ENCODE assay signal across 1 cellular context in genomic region chr4:184940500-184940899, GRCh38.
TF ChIP-seq lines count a peak whose summit lies in the region.

No MANE protein-coding gene starts in this region.

TF ChIP-seq in K562, 482 proteins besides CTCF, POLR2A, EP300 and RAD21 (continued from another document):
- no peak for TF ChIP-seq ZBTB26 (CRISPR knock-in tag; IDR thresholded peaks at IDR 0.05)
- TF ChIP-seq KDM1A (IDR thresholded peaks at IDR 0.05): no peak
- TF ChIP-seq, protein P1, sequence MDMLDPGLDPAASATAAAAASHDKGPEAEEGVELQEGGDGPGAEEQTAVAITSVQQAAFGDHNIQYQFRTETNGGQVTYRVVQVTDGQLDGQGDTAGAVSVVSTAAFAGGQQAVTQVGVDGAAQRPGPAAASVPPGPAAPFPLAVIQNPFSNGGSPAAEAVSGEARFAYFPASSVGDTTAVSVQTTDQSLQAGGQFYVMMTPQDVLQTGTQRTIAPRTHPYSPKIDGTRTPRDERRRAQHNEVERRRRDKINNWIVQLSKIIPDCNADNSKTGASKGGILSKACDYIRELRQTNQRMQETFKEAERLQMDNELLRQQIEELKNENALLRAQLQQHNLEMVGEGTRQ (CRISPR knock-in tag; IDR thresholded peaks at IDR 0.05): peak; percentile 76
- TF ChIP-seq L3MBTL2 (IDR thresholded peaks at IDR 0.05): peak; percentile 78
- TF ChIP-seq ZNF695 (CRISPR knock-in tag; IDR thresholded peaks at IDR 0.05): no peak
- no peak for TF ChIP-seq BDP1 (IDR thresholded peaks at IDR 0.05; ENCODE audit: insufficient read depth, insufficient read length)
- no peak for TF ChIP-seq NCOA2 (IDR thresholded peaks at IDR 0.05; ENCODE audit: partially characterized antibody in 2 of 2)
- no peak for TF ChIP-seq MCM3 (IDR thresholded peaks at IDR 0.05)
- TF ChIP-seq GTF2B (IDR thresholded peaks at IDR 0.05; ENCODE audit: extremely low read depth, insufficient read length): no peak
- peak; percentile 67 for TF ChIP-seq USF1 (CRISPR knock-in tag; IDR thresholded peaks at IDR 0.05)
- no peak for TF ChIP-seq KDM4B (IDR thresholded peaks at IDR 0.05; ENCODE audit: borderline replicate concordance in 2 of 2, low read depth in 1 of 2)
- peak; percentile 60 for TF ChIP-seq MGA (IDR thresholded peaks at IDR 0.05)
- peak; percentile 80 for TF ChIP-seq RAD51 (IDR thresholded peaks at IDR 0.05; ENCODE audit: borderline replicate concordance, low read depth)
- TF ChIP-seq POLR3G (IDR thresholded peaks at IDR 0.05; ENCODE audit: extremely low read depth, insufficient read length, insufficient replicate concordance): no peak
- TF ChIP-seq YBX1 (IDR thresholded peaks at IDR 0.05): no peak
